In genomic region chr10:114504769-114505579, GRCh38 we compare ENCODE assay signal across 7 cellular contexts.
DNase-seq lines count a peak whose midpoint lies in the region; ATAC-seq and TF ChIP-seq lines count a peak whose summit lies in the region.

No MANE protein-coding gene starts in this region.

- H2BK15ac ChIP-seq in IMR-90 (ENCODE audit: low read depth, low read length), result no peak overlapping the region

- H3K79me1 ChIP-seq in IMR-90 (ENCODE audit: low read depth in 1 of 2, low read length in 2 of 2), result no peaks in the 10 kb centered on the region

- no peak overlapping the region for H2BK20ac ChIP-seq in IMR-90 (ENCODE audit: low read depth, low read length)

- CTCF ChIA-PET in IMR-90 (lab: Yijun Ruan, JAX), result no interaction called here

- no peaks in the 10 kb centered on the region for H3K9me3 ChIP-seq in IMR-90 (ENCODE audit: control insufficient read depth, insufficient read depth, low read length)
- no peaks in the 10 kb centered on the region for H3K9me3 ChIP-seq in effector memory CD4-positive, alpha-beta T cell (ENCODE audit: control insufficient read depth, low read length)

- peaks cover 2% of the 10 kb centered on the region for H3K4me1 ChIP-seq in IMR-90 (ENCODE audit: control insufficient read depth, insufficient read depth, low read length)
- peaks cover 17% of the 10 kb centered on the region for H3K4me1 ChIP-seq in effector memory CD4-positive, alpha-beta T cell (ENCODE audit: control insufficient read depth, insufficient read depth, low read length, poor library complexity, severe bottlenecking)

- TF ChIP-seq CTCF in IMR-90 (conservative IDR thresholded peaks at IDR 0.05; ENCODE audit: low read depth, low read length), result no peak
- TF ChIP-seq CTCF in brain microvascular endothelial cell (IDR thresholded peaks at IDR 0.05; ENCODE audit: low read depth, low read length, missing control alignments), result no peak

- H3K4me3 ChIP-seq in IMR-90 (ENCODE audit: insufficient read depth, low read depth, low read length) (no peak overlapping the region), brain microvascular endothelial cell (ENCODE audit: low read depth, low read length) (no peak overlapping the region)
- H3K4me3 ChIP-seq in effector memory CD4-positive, alpha-beta T cell (ENCODE audit: insufficient read depth, low read depth, low read length, poor library complexity, severe bottlenecking), result no peak overlapping the region

- BruUV-seq in IMR-90 (replicated peaks; lab: Mats Ljungman, UMichigan), result no TSS peak

- no peak overlapping the region for H3K14ac ChIP-seq in IMR-90 (replicated peaks; ENCODE audit: low read depth, low read length)

- POLR2A ChIA-PET in IMR-90 (lab: Charles Lee; ENCODE audit: unreplicated experiment), result no interaction called here

- H2BK5ac ChIP-seq in IMR-90 (ENCODE audit: low read depth, low read length, poor library complexity, severe bottlenecking), result no peak overlapping the region

- no peak overlapping the region for H2BK120ac ChIP-seq in IMR-90 (ENCODE audit: low read depth, low read length)

- in situ Hi-C loops in IMR-90 (cut with MboI; ENCODE audit: low sequenced_read_pairs), result no loop called here
- in situ Hi-C loops in brain microvascular endothelial cell (cut with HindIII; ENCODE audit: low pct_ligation_motif_present, low sequenced_read_pairs), result no loop called here

- no peak overlapping the region for H3K9ac ChIP-seq in IMR-90 (ENCODE audit: low read depth, low read length)

- H3K27me3 ChIP-seq in IMR-90 (ENCODE audit: control insufficient read depth, insufficient read depth, low read length), result peaks cover 25% of the 10 kb centered on the region
- H3K27me3 ChIP-seq in brain microvascular endothelial cell (replicated peaks), result no peaks in the 10 kb centered on the region
- no peaks in the 10 kb centered on the region for H3K27me3 ChIP-seq in effector memory CD4-positive, alpha-beta T cell (replicated peaks; ENCODE audit: control insufficient read depth, insufficient read depth, low read length, poor library complexity, severe bottlenecking)

- no peaks in the 10 kb centered on the region for H4K20me1 ChIP-seq in IMR-90 (ENCODE audit: insufficient read depth, low read length)

- no peak overlapping the region for H3K56ac ChIP-seq in IMR-90 (ENCODE audit: extremely low read depth, insufficient read depth, low read length)

- no CpG with 5 or more reads among the region's 3 CpGs for WGBS in IMR-90 (ENCODE audit: extremely low coverage in 2 of 2, insufficient read length in 1 of 2), 2 experiments

- no peak for TF ChIP-seq RAD21 in IMR-90 (IDR thresholded peaks at IDR 0.05; ENCODE audit: low read length)

- H2AFZ ChIP-seq in IMR-90 (replicated peaks; ENCODE audit: low read length, poor library complexity), result no peak overlapping the region

- no peak overlapping the region for H3K23ac ChIP-seq in IMR-90 (ENCODE audit: low read depth, low read length)

- H4K5ac ChIP-seq in IMR-90 (ENCODE audit: low read depth, low read length), result no peak overlapping the region

- H3K18ac ChIP-seq in IMR-90 (ENCODE audit: low read depth, low read length), result no peak overlapping the region

- dilution Hi-C loops in IMR-90 (cut with HindIII; ENCODE audit: low sequenced_read_pairs, unreplicated experiment), result no loop called here

- H2AK9ac ChIP-seq in IMR-90 (replicated peaks; ENCODE audit: low read depth, low read length, poor library complexity), result no peak overlapping the region

- H4K91ac ChIP-seq in IMR-90 (ENCODE audit: insufficient read depth, low read depth, low read length), result no peak overlapping the region

- H3K27ac ChIP-seq in IMR-90 (ENCODE audit: insufficient read depth, low read length) (no peak overlapping the region), brain microvascular endothelial cell (peak overlapping the region; percentile 72)
- H3K27ac ChIP-seq in effector memory CD4-positive, alpha-beta T cell (ENCODE audit: insufficient read depth, low read length, poor library complexity, severe bottlenecking), result no peak overlapping the region

- peak; percentile 91 for DNase-seq in IMR-90
- DNase-seq in brain microvascular endothelial cell, result peak; percentile 76
- DNase-seq in kidney glomerular epithelial cell (lab: John Stamatoyannopoulos, UW), result peak; percentile 65
- peak; percentile 89 for DNase-seq in stromal cell of bone marrow (ENCODE audit: low read depth)
- DNase-seq in effector memory CD4-positive, alpha-beta T cell, result no peak

- TF ChIP-seq POLR2A in IMR-90 (IDR thresholded peaks at IDR 0.05; ENCODE audit: low read depth, low read length), result no peak

- ATAC-seq in IMR-90 (ENCODE audit: low read depth) (peak; percentile 91), HG03442 (IDR thresholded peaks at IDR 0.05; ENCODE audit: unreplicated experiment) (no peak), HG03571 (IDR thresholded peaks at IDR 0.05; ENCODE audit: unreplicated experiment) (no peak)

- H2AK5ac ChIP-seq in IMR-90 (ENCODE audit: low read depth, low read length), result no peak overlapping the region

- H4K8ac ChIP-seq in IMR-90 (ENCODE audit: low read depth in 2 of 2, low read length in 2 of 2), result no peak overlapping the region

- no peak overlapping the region for H3K4ac ChIP-seq in IMR-90 (ENCODE audit: low read depth, low read length)

- peak overlapping the region; percentile 73 for H3K4me2 ChIP-seq in IMR-90 (ENCODE audit: low read depth, low read length)

- H3K9me1 ChIP-seq in IMR-90 (ENCODE audit: insufficient read depth, low read length), result peaks cover 3% of the 10 kb centered on the region; the same call in 1 of the 2 replicates

- intact Hi-C loops in IMR-90 (cut with micrococcal nuclease), result no loop called here

- H3K36me3 ChIP-seq in IMR-90 (ENCODE audit: control insufficient read depth, insufficient read depth, low read length) (no peaks in the 10 kb centered on the region), brain microvascular endothelial cell (replicated peaks) (no peaks in the 10 kb centered on the region)
- no peaks in the 10 kb centered on the region for H3K36me3 ChIP-seq in effector memory CD4-positive, alpha-beta T cell (ENCODE audit: control insufficient read depth, insufficient read depth, low read length)

TF ChIP-seq in IMR-90, 13 proteins besides CTCF, POLR2A, EP300 and RAD21:
- TF ChIP-seq SMC3 (IDR thresholded peaks at IDR 0.05; ENCODE audit: low read depth, low read length), result no peak
- peak; percentile 74 for TF ChIP-seq CEBPB (IDR thresholded peaks at IDR 0.05; ENCODE audit: low read depth, low read length)
- 0 out of 2 replicates have a peak, but pooled peaks have one; percentile 2 for TF ChIP-seq USF2 (IDR thresholded peaks at IDR 0.05; ENCODE audit: low read depth, low read length)

Comparison
In these comparisons a context has a peak if more than half of its experiments do, and no peak if none do; other contexts are left out.
1. DNase-seq: peak in IMR-90 (single experiment), brain microvascular endothelial cell (single experiment), kidney glomerular epithelial cell (single experiment) and stromal cell of bone marrow (single experiment); none in effector memory CD4-positive, alpha-beta T cell (0 of 3).